In genomic region chr3:48881006-48881405, GRCh38 we compare ENCODE assay signal across 21 cellular contexts.
"Had no signal": no experiment of that assay in that cellular context is flagged by ENCODE, and none has a peak within 500 bp of the region (broad histone marks: within the 10 kb centered on the region; RNA-seq: fewer than 3 reads in every experiment).

No MANE protein-coding gene starts in this region.

- H3K4me3 ChIP-seq: body of pancreas, esophagus muscularis mucosa, tibial artery had no signal

- H3K27ac Mint-ChIP-seq: activated naive CD4-positive, alpha-beta T cell treated with anti-CD3 and anti-CD28 coated beads for 36 hours; activated naive CD8-positive, alpha-beta T cell treated with anti-CD3 and anti-CD28 coated beads, Interleukin-2, amount 50 U/mL, for 24 hours; progenitor cell of endocrine pancreas; stimulated activated naive CD8-positive, alpha-beta T cell treated with anti-CD3 and anti-CD28 coated beads, Interleukin-15, Interleukin-2, amounts not matched to agents 100 ng/mL and 50 ng/mL, for 24 hours had no signal

- H3K4me3 Mint-ChIP-seq: activated naive CD4-positive, alpha-beta T cell treated with anti-CD3 and anti-CD28 coated beads for 36 hours; activated naive CD8-positive, alpha-beta T cell treated with anti-CD3 and anti-CD28 coated beads, Interleukin-2, amount 50 U/mL, for 24 hours; naive thymus-derived CD4-positive, alpha-beta T cell; stimulated activated naive CD8-positive, alpha-beta T cell treated with anti-CD3 and anti-CD28 coated beads, Interleukin-15, Interleukin-2, amounts not matched to agents 100 ng/mL and 50 ng/mL, for 24 hours had no signal

- H3K27me3 Mint-ChIP-seq: activated naive CD8-positive, alpha-beta T cell treated with anti-CD3 and anti-CD28 coated beads, Interleukin-2, amount 50 U/mL, for 24 hours; naive thymus-derived CD4-positive, alpha-beta T cell; progenitor cell of endocrine pancreas; stimulated activated naive CD8-positive, alpha-beta T cell treated with anti-CD3 and anti-CD28 coated beads, Interleukin-15, Interleukin-2, amounts not matched to agents 100 ng/mL and 50 ng/mL, for 24 hours had no signal

- H3K4me1 Mint-ChIP-seq: activated naive CD8-positive, alpha-beta T cell treated with anti-CD3 and anti-CD28 coated beads, Interleukin-2, amount 50 U/mL, for 24 hours had no signal

- H3K27me3 ChIP-seq: body of pancreas, esophagus muscularis mucosa, tibial artery had no signal

- H3K27ac ChIP-seq: body of pancreas, esophagus muscularis mucosa, tibial artery had no signal

- ATAC-seq: activated naive CD8-positive, alpha-beta T cell treated with anti-CD3 and anti-CD28 coated beads, Interleukin-2, amount 50 U/mL, for 24 hours; body of pancreas; left colon; naive thymus-derived CD4-positive, alpha-beta T cell had no signal

- H3K4me1 ChIP-seq: body of pancreas, tibial artery had no signal

- DNase-seq: activated CD4-positive, alpha-beta T cell treated with anti-CD3 and anti-CD28 coated beads, Interleukin-2, amount 50 U/mL, for 4 hours; activated effector memory CD4-positive, alpha-beta T cell treated with Interleukin-2 at 50 U/mL for 16 hours; activated naive CD4-positive, alpha-beta T cell treated with anti-CD3 and anti-CD28 coated beads for 36 hours; activated naive CD8-positive, alpha-beta T cell treated with anti-CD3 and anti-CD28 coated beads, Interleukin-2, amount 50 U/mL, for 24 hours; activated T-cell treated with anti-CD3 and anti-CD28 coated beads, Interleukin-2, amount 50 U/mL, for 48 hours; body of pancreas; caudate nucleus; effector memory CD4-positive, alpha-beta T cell; glutamatergic neuron; islet precursor cell; left colon; naive thymus-derived CD4-positive, alpha-beta T cell; retina; stimulated activated CD4-positive, alpha-beta T cell treated with anti-CD3 and anti-CD28 coated beads, Interleukin-4, amount 100 ng/mL, for 24 hours; substantia nigra; T-helper 1 cell; T-helper 9 cell; tibial artery had no signal

- H3K9me3 Mint-ChIP-seq: activated naive CD4-positive, alpha-beta T cell treated with anti-CD3 and anti-CD28 coated beads for 36 hours; activated naive CD8-positive, alpha-beta T cell treated with anti-CD3 and anti-CD28 coated beads, Interleukin-2, amount 50 U/mL, for 24 hours; naive thymus-derived CD4-positive, alpha-beta T cell; stimulated activated naive CD8-positive, alpha-beta T cell treated with anti-CD3 and anti-CD28 coated beads, Interleukin-15, Interleukin-2, amounts not matched to agents 100 ng/mL and 50 ng/mL, for 24 hours had no signal

- H3K9me3 ChIP-seq: body of pancreas, esophagus muscularis mucosa, tibial artery had no signal
